1 cellular context compared by ENCODE assay signal in the genomic region with DNA sequence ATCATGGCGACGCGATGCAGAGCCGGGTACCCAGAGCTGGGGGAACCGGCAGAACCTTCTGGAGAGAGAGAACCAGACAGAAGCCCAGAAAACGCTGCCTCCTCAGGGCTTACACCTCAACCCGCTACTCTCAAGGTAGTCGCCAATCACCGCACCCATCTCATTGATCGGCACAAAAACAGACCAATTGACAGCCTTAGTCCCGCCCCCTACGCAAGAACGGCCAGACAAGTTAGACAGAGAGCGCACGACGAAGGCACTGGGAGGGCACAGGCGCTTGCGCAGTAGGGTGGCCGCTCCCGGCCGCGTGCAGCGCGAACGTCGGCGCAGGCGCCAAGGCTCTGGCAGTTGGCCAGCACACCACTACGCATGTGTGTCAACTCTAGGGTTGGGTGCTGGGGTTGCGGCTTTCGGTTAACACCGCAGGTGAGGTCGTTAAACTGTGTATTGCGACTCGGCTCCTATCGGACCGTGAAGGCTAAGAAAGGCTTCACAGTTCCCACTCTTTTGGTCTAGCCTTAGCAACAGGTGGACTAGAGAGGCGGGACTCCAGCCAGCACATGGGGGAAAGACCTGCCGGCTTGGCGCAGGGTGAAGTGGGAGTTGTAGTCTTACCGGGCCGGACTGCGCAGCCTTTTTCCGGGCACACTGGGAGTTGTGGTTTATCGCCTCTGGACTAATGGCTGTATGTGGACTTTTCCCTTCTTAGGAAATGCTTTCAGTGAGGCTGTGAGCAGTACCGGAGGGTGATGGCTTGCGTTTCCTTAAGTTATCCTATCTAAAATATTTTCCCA.
TF ChIP-seq lines count a peak whose summit lies in the region.

A gene (minus strand): TSS at position 113 of the 794 bp plus-strand sequence. CDS start 108 bp downstream, at position 5.
A gene (plus strand): TSS at position 347 of the 794 bp plus-strand sequence. CDS start 1,232 bp downstream, outside the sequence.

TF ChIP-seq in HepG2, 621 proteins besides CTCF, POLR2A, EP300 and RAD21 (continued from another document and continues in another):
- TF ChIP-seq, protein P1, sequence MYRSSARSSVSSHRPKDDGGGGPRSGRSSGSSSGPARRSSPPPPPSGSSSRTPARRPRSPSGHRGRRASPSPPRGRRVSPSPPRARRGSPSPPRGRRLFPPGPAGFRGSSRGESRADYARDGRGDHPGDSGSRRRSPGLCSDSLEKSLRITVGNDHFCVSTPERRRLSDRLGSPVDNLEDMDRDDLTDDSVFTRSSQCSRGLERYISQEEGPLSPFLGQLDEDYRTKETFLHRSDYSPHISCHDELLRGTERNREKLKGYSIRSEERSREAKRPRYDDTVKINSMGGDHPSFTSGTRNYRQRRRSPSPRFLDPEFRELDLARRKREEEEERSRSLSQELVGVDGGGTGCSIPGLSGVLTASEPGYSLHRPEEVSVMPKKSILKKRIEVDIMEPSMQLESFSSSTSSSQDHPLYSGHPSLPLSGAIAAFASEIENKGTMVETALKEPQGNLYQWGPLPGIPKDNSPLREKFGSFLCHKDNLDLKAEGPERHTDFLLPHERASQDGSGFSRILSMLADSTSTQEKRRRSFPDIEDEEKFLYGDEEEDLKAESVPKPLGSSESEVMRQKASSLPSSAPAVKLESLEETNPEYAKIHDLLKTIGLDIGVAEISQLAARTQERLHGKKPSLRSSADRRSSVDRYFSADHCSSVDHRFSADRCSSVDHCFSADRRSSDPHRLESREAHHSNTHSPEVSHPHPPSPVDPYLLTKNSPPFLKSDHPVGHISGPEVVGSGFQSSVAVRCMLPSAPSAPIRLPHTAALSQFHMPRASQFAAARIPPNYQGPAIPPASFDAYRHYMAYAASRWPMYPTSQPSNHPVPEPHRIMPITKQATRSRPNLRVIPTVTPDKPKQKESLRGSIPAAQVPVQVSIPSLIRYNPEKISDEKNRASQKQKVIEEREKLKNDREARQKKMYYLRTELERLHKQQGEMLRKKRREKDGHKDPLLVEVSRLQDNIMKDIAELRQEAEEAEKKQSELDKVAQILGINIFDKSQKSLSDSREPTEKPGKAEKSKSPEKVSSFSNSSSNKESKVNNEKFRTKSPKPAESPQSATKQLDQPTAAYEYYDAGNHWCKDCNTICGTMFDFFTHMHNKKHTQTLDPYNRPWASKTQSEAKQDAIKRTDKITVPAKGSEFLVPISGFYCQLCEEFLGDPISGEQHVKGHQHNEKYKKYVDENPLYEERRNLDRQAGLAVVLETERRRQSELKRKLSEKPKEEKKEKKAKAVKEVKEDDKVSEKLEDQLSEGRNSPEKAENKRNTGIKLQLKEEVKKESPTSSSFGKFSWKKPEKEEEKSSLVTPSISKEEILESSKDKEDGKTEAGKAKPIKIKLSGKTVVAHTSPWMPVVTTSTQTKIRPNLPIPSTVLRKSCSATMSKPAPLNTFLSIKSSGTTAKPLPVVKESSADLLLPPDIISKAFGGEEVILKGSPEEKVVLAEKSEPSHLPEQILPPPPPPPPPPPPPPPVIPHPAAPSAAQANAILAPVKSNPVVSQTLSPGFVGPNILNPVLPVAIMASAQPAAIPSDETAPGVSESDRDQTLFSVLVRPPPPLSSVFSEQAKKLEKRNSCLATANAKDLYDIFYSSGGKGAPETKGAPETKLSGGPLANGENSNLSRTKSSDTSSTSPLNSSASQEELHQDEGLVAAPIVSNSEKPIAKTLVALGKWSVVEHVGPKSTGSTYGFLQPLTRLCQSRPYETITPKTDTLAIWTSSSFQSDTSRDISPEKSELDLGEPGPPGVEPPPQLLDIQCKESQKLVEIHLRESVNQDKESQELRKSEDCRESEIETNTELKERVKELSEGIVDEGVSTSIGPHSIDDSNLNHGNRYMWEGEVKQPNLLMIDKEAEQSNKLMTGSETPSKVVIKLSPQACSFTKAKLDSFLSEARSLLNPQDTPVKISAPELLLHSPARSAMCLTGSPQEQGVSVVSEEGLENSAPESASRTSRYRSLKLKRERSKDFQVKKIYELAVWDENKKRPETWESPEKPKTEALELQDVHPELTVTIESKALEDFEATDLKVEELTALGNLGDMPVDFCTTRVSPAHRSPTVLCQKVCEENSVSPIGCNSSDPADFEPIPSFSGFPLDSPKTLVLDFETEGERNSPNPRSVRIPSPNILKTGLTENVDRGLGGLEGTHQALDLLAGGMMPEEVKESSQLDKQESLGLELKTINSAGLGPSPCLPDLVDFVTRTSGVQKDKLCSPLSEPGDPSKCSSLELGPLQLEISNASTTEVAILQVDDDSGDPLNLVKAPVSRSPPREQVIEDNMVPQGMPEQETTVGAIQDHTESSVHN (CRISPR knock-in tag; IDR thresholded peaks at IDR 0.05), result no peak
- TF ChIP-seq SIX1 (CRISPR knock-in tag; IDR thresholded peaks at IDR 0.05; ENCODE audit: borderline replicate concordance) (no peak), JUNB (CRISPR knock-in tag; IDR thresholded peaks at IDR 0.05; ENCODE audit: borderline replicate concordance) (no peak), RELA (CRISPR knock-in tag; IDR thresholded peaks at IDR 0.05) (no peak), KDM5A (IDR thresholded peaks at IDR 0.05; ENCODE audit: borderline replicate concordance, low read length) (no peak; the same call in 1 of the 2 replicates), NR2F6 (IDR thresholded peaks at IDR 0.05) (no peak), NR2F6 (CRISPR knock-in tag; IDR thresholded peaks at IDR 0.05) (no peak; the same call in 1 of the 2 replicates), RFXANK (CRISPR knock-in tag; IDR thresholded peaks at IDR 0.05) (no peak), SRSF1 (optimal IDR thresholded peaks at IDR 0.05; ENCODE audit: low read depth, low read length) (no peak), KDM5B (CRISPR knock-in tag; IDR thresholded peaks at IDR 0.05; ENCODE audit: borderline replicate concordance) (peak; percentile 60; the same call in 1 of the 2 replicates), SMARCE1 (IDR thresholded peaks at IDR 0.05; ENCODE audit: borderline replicate concordance) (no peak), ZNF891 (CRISPR knock-in tag; IDR thresholded peaks at IDR 0.05) (no peak), TCF12 (IDR thresholded peaks at IDR 0.05) (no peak), TCF12 (CRISPR knock-in tag; IDR thresholded peaks at IDR 0.05) (no peak), ZNF850 (CRISPR knock-in tag; conservative IDR thresholded peaks at IDR 0.05) (no peak), ZSCAN9 (CRISPR knock-in tag; IDR thresholded peaks at IDR 0.05; ENCODE audit: borderline replicate concordance) (peak; percentile 12; the same call in 1 of the 2 replicates), MATR3 (CRISPR knock-in tag; IDR thresholded peaks at IDR 0.05) (no peak), CHD4 (IDR thresholded peaks at IDR 0.05; ENCODE audit: borderline replicate concordance, low read length) (no peak)
- TF ChIP-seq, protein P2, sequence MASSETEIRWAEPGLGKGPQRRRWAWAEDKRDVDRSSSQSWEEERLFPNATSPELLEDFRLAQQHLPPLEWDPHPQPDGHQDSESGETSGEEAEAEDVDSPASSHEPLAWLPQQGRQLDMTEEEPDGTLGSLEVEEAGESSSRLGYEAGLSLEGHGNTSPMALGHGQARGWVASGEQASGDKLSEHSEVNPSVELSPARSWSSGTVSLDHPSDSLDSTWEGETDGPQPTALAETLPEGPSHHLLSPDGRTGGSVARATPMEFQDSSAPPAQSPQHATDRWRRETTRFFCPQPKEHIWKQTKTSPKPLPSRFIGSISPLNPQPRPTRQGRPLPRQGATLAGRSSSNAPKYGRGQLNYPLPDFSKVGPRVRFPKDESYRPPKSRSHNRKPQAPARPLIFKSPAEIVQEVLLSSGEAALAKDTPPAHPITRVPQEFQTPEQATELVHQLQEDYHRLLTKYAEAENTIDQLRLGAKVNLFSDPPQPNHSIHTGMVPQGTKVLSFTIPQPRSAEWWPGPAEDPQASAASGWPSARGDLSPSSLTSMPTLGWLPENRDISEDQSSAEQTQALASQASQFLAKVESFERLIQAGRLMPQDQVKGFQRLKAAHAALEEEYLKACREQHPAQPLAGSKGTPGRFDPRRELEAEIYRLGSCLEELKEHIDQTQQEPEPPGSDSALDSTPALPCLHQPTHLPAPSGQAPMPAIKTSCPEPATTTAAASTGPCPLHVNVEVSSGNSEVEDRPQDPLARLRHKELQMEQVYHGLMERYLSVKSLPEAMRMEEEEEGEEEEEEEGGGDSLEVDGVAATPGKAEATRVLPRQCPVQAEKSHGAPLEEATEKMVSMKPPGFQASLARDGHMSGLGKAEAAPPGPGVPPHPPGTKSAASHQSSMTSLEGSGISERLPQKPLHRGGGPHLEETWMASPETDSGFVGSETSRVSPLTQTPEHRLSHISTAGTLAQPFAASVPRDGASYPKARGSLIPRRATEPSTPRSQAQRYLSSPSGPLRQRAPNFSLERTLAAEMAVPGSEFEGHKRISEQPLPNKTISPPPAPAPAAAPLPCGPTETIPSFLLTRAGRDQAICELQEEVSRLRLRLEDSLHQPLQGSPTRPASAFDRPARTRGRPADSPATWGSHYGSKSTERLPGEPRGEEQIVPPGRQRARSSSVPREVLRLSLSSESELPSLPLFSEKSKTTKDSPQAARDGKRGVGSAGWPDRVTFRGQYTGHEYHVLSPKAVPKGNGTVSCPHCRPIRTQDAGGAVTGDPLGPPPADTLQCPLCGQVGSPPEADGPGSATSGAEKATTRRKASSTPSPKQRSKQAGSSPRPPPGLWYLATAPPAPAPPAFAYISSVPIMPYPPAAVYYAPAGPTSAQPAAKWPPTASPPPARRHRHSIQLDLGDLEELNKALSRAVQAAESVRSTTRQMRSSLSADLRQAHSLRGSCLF (CRISPR knock-in tag; IDR thresholded peaks at IDR 0.05; ENCODE audit: borderline replicate concordance), result no peak
- TF ChIP-seq, protein P3, sequence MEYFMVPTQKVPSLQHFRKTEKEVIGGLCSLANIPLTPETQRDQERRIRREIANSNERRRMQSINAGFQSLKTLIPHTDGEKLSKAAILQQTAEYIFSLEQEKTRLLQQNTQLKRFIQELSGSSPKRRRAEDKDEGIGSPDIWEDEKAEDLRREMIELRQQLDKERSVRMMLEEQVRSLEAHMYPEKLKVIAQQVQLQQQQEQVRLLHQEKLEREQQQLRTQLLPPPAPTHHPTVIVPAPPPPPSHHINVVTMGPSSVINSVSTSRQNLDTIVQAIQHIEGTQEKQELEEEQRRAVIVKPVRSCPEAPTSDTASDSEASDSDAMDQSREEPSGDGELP (IDR thresholded peaks at IDR 0.05; ENCODE audit: borderline replicate concordance, low read depth), result peak; percentile 11; the same call in 1 of the 2 replicates
- TF ChIP-seq, protein P4, sequence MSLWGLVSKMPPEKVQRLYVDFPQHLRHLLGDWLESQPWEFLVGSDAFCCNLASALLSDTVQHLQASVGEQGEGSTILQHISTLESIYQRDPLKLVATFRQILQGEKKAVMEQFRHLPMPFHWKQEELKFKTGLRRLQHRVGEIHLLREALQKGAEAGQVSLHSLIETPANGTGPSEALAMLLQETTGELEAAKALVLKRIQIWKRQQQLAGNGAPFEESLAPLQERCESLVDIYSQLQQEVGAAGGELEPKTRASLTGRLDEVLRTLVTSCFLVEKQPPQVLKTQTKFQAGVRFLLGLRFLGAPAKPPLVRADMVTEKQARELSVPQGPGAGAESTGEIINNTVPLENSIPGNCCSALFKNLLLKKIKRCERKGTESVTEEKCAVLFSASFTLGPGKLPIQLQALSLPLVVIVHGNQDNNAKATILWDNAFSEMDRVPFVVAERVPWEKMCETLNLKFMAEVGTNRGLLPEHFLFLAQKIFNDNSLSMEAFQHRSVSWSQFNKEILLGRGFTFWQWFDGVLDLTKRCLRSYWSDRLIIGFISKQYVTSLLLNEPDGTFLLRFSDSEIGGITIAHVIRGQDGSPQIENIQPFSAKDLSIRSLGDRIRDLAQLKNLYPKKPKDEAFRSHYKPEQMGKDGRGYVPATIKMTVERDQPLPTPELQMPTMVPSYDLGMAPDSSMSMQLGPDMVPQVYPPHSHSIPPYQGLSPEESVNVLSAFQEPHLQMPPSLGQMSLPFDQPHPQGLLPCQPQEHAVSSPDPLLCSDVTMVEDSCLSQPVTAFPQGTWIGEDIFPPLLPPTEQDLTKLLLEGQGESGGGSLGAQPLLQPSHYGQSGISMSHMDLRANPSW (CRISPR knock-in tag; IDR thresholded peaks at IDR 0.05; ENCODE audit: borderline replicate concordance), result 0 out of 2 replicates have a peak, but pooled peaks have one; percentile 45
- TF ChIP-seq, protein P5, sequence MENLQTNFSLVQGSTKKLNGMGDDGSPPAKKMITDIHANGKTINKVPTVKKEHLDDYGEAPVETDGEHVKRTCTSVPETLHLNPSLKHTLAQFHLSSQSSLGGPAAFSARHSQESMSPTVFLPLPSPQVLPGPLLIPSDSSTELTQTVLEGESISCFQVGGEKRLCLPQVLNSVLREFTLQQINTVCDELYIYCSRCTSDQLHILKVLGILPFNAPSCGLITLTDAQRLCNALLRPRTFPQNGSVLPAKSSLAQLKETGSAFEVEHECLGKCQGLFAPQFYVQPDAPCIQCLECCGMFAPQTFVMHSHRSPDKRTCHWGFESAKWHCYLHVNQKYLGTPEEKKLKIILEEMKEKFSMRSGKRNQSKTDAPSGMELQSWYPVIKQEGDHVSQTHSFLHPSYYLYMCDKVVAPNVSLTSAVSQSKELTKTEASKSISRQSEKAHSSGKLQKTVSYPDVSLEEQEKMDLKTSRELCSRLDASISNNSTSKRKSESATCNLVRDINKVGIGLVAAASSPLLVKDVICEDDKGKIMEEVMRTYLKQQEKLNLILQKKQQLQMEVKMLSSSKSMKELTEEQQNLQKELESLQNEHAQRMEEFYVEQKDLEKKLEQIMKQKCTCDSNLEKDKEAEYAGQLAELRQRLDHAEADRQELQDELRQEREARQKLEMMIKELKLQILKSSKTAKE (CRISPR knock-in tag; IDR thresholded peaks at IDR 0.05; ENCODE audit: borderline replicate concordance), result no peak
- TF ChIP-seq, protein P6, sequence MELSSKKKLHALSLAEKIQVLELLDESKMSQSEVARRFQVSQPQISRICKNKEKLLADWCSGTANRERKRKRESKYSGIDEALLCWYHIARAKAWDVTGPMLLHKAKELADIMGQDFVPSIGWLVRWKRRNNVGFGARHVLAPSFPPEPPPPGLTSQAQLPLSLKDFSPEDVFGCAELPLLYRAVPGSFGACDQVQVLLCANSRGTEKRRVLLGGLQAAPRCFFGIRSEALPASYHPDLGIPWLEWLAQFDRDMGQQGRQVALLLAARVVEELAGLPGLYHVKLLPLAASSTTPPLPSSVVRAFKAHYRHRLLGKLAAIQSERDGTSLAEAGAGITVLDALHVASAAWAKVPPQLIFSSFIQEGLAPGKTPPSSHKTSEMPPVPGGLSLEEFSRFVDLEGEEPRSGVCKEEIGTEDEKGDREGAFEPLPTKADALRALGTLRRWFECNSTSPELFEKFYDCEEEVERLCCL (CRISPR knock-in tag; IDR thresholded peaks at IDR 0.05; ENCODE audit: borderline replicate concordance), result no peak
- TF ChIP-seq, protein P7, sequence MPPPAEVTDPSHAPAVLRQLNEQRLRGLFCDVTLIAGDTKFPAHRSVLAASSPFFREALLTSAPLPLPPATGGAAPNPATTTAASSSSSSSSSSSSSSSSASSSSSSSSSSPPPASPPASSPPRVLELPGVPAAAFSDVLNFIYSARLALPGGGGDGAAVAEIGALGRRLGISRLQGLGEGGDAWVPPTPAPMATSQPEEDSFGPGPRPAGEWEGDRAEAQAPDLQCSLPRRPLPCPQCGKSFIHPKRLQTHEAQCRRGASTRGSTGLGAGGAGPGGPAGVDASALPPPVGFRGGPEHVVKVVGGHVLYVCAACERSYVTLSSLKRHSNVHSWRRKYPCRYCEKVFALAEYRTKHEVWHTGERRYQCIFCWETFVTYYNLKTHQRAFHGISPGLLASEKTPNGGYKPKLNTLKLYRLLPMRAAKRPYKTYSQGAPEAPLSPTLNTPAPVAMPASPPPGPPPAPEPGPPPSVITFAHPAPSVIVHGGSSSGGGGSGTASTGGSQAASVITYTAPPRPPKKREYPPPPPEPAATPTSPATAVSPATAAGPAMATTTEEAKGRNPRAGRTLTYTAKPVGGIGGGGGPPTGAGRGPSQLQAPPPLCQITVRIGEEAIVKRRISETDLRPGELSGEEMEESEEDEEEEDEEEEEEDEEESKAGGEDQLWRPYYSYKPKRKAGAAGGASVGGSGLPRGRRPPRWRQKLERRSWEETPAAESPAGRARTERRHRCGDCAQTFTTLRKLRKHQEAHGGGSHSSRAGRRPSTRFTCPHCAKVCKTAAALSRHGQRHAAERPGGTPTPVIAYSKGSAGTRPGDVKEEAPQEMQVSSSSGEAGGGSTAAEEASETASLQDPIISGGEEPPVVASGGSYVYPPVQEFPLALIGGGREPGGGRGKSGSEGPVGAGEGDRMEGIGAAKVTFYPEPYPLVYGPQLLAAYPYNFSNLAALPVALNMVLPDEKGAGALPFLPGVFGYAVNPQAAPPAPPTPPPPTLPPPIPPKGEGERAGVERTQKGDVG (CRISPR knock-in tag; IDR thresholded peaks at IDR 0.05; ENCODE audit: borderline replicate concordance), result no peak
